In genomic region chr1:112363636-112364035, GRCh38 we compare ENCODE assay signal across 22 cellular contexts. TPM values are rescaled to one million over a fixed set of nuclear protein-coding genes. Genes with fewer than 3 reads are reported as not detected.
DNase-seq lines count a peak whose midpoint lies in the region; ATAC-seq, FAIRE-seq and TF ChIP-seq lines count a peak whose summit lies in the region.
"Had no signal": no experiment of that assay in that cellular context is flagged by ENCODE, and none has a peak within 500 bp of the region (broad histone marks: within the 10 kb centered on the region; RNA-seq: fewer than 3 reads in every experiment).

No MANE protein-coding gene starts in this region.

- H3K27ac ChIP-seq in transverse colon = no peak overlapping the region
- H3K27ac ChIP-seq: BLaER1 treated with 17β-estradiol and CSF1 and Interleukin-3, amounts not matched to agents 10 nM and 100 nM; C4-2B had no signal

- 61 to 71% methylated on average over 2 of the region's 2 CpGs for WGBS in transverse colon (ENCODE audit: low coverage in 1 of 2), 2 donors

- in situ Hi-C loops in transverse colon (cut with MboI; ENCODE audit: low pct_ligation_motif_present in 1 of 4, low pct_unique_long_range_greater_than_20kb in 1 of 4, low sequenced_read_pairs in 3 of 4) (loop anchor here in 1 of 4 donors (25.0 kb wide), 1 partner anchor 876 kb away; no protein-coding TSS in a partner anchor), GM13976 (cut with MboI; ENCODE audit: low sequenced_read_pairs, unreplicated experiment) (no loop called here)

- H3K4me3 ChIP-seq in transverse colon = no peak overlapping the region
- H3K4me3 ChIP-seq: BLaER1 treated with 17β-estradiol and CSF1 and Interleukin-3, amounts not matched to agents 10 nM and 100 nM had no signal

- no peaks in the 10 kb centered on the region for H3K9me3 ChIP-seq in transverse colon
- H3K9me3 ChIP-seq: BLaER1 treated with 17β-estradiol and CSF1 and Interleukin-3, amounts not matched to agents 10 nM and 100 nM; Caco-2 had no signal

- TF ChIP-seq EP300 in transverse colon (IDR thresholded peaks at IDR 0.05; ENCODE audit: low read depth) = no peak

- no peak for ATAC-seq in GM19452 (IDR thresholded peaks at IDR 0.05; ENCODE audit: unreplicated experiment)
- ATAC-seq: CD8-positive, alpha-beta T cell had no signal

- H3K36me3 ChIP-seq in transverse colon = no peaks in the 10 kb centered on the region
- H3K36me3 ChIP-seq: BLaER1 treated with 17β-estradiol and CSF1 and Interleukin-3, amounts not matched to agents 10 nM and 100 nM had no signal

- DNase-seq in RCC 7860 (ENCODE audit: low spot score) (no peak), fibroblast of gingiva (ENCODE audit: low read depth) (peak; percentile 30), fibroblast of peridontal ligament (ENCODE audit: extremely low read depth) (peak; percentile 18), renal cortical epithelial cell (ENCODE audit: low read depth) (peak; percentile 67), transverse colon (no peak), NCI-H526 treated with DMSO at 0.1 percent for 48 hours (lab: John Stamatoyannopoulos, UW) (no peak), GM13976 (ENCODE audit: low spot score) (no peak)
- DNase-seq: 8988T; ACHN; AML-193; Caco-2; Calu3; CD4-positive, alpha-beta T cell; CD8-positive, alpha-beta T cell; DMS79 treated with DMSO at 0.1 percent for 48 hours; GF-D8 had no signal

- TF ChIP-seq POLR2A in transverse colon (IDR thresholded peaks at IDR 0.05) = no peak

- TF ChIP-seq CTCF in transverse colon (IDR thresholded peaks at IDR 0.05) (no peak), GM13976 (IDR thresholded peaks at IDR 0.05; ENCODE audit: borderline replicate concordance, control extremely low read depth, extremely low read depth, insufficient read depth, missing control alignments) (no peak)

- intact Hi-C loops in transverse colon (cut with DNase I; ENCODE audit: low total_unique reads) = no loop called here

- H3K4me1 ChIP-seq in transverse colon = peaks cover 17 to 31% (median 29%) of the 10 kb centered on the region in 4 donors

- H3K27me3 ChIP-seq in transverse colon = no peaks in the 10 kb centered on the region
- H3K27me3 ChIP-seq: BLaER1 treated with 17β-estradiol and CSF1 and Interleukin-3, amounts not matched to agents 10 nM and 100 nM had no signal

- FAIRE-seq in RCC 7860 (lab: Jason Lieb, UNC) = peak; percentile 51
- FAIRE-seq: D721Med, GM12891, GM18507 had no signal

RNA-seq across cellular contexts. Expression of gene CTTNBP2NL, which starts 32.4 kb away (rescaled TPM):
- total RNA-seq in renal cortical epithelial cell (24.0 and 83.8 TPM in 2 replicates), transverse colon (10 to 100 TPM; 44.6 to 64.8 (median 52.4) TPM)
- total RNA-seq: CD8-positive, alpha-beta T cell had no signal

Comparison
In these comparisons a context has a peak if more than half of its experiments do, and no peak if none do; other contexts are left out.
1. DNase-seq: peak in fibroblast of gingiva (single experiment), fibroblast of peridontal ligament (single experiment) and renal cortical epithelial cell (single experiment); none in RCC 7860 (single experiment), transverse colon (single experiment), NCI-H526 treated with DMSO at 0.1 percent for 48 hours (single experiment) and GM13976 (single experiment).